ENCODE assay signal across 1 cellular context in the genomic region with DNA sequence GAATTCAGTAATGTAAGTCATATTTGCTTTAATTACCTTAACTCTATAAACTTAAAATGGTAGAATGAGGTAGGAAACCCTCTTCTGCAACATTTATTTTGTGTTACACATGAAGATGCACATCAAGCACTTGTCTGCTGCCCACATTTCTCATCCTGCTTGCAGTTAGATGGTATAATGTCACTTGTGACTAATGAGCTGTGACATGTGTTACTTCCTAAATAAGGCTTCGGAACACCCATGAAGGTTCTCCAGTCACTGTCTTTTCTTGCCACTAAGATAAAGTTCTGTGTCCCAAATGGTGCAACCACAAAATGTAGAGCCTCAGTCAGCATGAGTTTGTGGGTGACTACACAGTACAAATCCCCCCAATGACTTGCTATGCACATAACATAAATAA.
TF ChIP-seq lines count a peak whose summit lies in the region.

No MANE protein-coding gene starts in this region.

TF ChIP-seq in IMR-90, 13 proteins besides CTCF, POLR2A, EP300 and RAD21 (continued from another document):
- TF ChIP-seq RFX5 (IDR thresholded peaks at IDR 0.05; ENCODE audit: low read depth, low read length) (no peak), SMC3 (IDR thresholded peaks at IDR 0.05; ENCODE audit: low read depth, low read length) (no peak), RCOR1 (IDR thresholded peaks at IDR 0.05; ENCODE audit: insufficient replicate concordance, low read length) (no peak)
